In the genomic region with DNA sequence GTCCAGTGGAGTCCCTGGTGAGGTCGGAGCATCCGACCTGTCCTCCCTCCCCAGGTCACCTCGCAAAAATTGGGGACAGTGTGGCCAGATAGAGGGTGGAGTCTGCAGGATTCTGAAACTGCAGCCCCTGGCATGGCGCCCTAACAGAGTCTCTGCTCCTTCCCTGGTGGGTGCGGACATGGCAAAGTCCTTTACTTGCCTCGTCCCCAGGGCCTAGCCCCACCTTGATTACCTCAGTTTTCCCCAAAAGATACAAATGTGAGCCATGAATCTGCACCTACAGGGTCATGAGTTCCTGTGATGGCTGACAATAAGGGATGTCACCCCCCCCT, we compare ENCODE assay signal across 1 cellular context.
TF ChIP-seq lines count a peak whose summit lies in the region.

No MANE protein-coding gene starts in this region.

TF ChIP-seq in HepG2, 621 proteins besides CTCF, POLR2A, EP300 and RAD21 (continued from another document):
- no peak for TF ChIP-seq ZSCAN5A (CRISPR knock-in tag; IDR thresholded peaks at IDR 0.05; ENCODE audit: borderline replicate concordance)
- no peak for TF ChIP-seq TBX2 (CRISPR knock-in tag; IDR thresholded peaks at IDR 0.05; ENCODE audit: borderline replicate concordance)
- no peak for TF ChIP-seq KDM1A (CRISPR knock-in tag; IDR thresholded peaks at IDR 0.05)
- TF ChIP-seq ZBTB33 (CRISPR knock-in tag; IDR thresholded peaks at IDR 0.05) = peak; percentile 62; the same call in 1 of the 2 replicates
- no peak for TF ChIP-seq ZNF343 (CRISPR knock-in tag; IDR thresholded peaks at IDR 0.05)
- no peak for TF ChIP-seq NFYB (CRISPR knock-in tag; IDR thresholded peaks at IDR 0.05)
- no peak for TF ChIP-seq MTA1 (CRISPR knock-in tag; IDR thresholded peaks at IDR 0.05; ENCODE audit: borderline replicate concordance)
- TF ChIP-seq NFE2 (CRISPR knock-in tag; IDR thresholded peaks at IDR 0.05) = no peak
- no peak for TF ChIP-seq SAFB2 (CRISPR knock-in tag; IDR thresholded peaks at IDR 0.05; ENCODE audit: borderline replicate concordance, low read depth)
- no peak for TF ChIP-seq TOPORS (CRISPR knock-in tag; IDR thresholded peaks at IDR 0.05)
- no peak for TF ChIP-seq ZFY (CRISPR knock-in tag; IDR thresholded peaks at IDR 0.05)
- TF ChIP-seq ZNF598 (CRISPR knock-in tag; IDR thresholded peaks at IDR 0.05; ENCODE audit: borderline replicate concordance) = 0 out of 2 replicates have a peak, but pooled peaks have one; percentile 0
- TF ChIP-seq ZNF251 (CRISPR knock-in tag; IDR thresholded peaks at IDR 0.05) = no peak
- no peak for TF ChIP-seq CHD4 (IDR thresholded peaks at IDR 0.05; ENCODE audit: borderline replicate concordance, low read length)
- TF ChIP-seq ZNF460 (CRISPR knock-in tag; IDR thresholded peaks at IDR 0.05; ENCODE audit: borderline replicate concordance) = no peak
- TF ChIP-seq ZNF558 (CRISPR knock-in tag; IDR thresholded peaks at IDR 0.05; ENCODE audit: borderline replicate concordance) = no peak
